Comparison of ENCODE assay signal across 21 cellular contexts in the genomic region with DNA sequence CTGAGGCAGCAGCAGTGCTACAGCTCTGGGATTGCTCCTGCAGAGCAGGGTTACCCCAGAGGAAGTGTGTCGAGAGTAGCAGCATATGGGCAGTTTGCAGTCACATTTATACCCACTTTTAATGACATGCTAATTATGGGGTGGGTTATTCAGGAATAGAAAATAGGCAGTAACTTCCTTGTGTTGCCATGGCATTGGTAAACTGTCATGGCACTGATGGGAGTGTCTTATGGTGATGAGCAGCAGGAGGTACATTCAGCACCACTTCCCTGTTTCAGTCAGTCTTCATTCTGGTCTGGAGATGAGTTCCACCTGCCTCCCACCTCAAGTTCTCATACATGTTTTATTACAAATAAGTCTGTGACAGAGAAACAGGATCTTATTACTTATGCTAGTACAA. TPM values are rescaled to one million over a fixed set of nuclear protein-coding genes. Genes with fewer than 3 reads are reported as not detected.
A peak's percentile ranks its signal among the peaks of the same experiment; 100 is the strongest.
DNase-seq lines count a peak whose midpoint lies in the region; ATAC-seq and TF ChIP-seq lines count a peak whose summit lies in the region.
"Had no signal": no experiment of that assay in that cellular context is flagged by ENCODE, and none has a peak within 500 bp of the region (broad histone marks: within the 10 kb centered on the region; RNA-seq: fewer than 3 reads in every experiment).

No MANE protein-coding gene starts in this region.

- H3K27me3 ChIP-seq in A673 (replicated peaks; ENCODE audit: insufficient read depth, low read depth, low read length, poor library complexity): no peaks in the 10 kb centered on the region
- H3K27me3 ChIP-seq: Peyer's patch had no signal

- no peaks in the 10 kb centered on the region for H3K9me3 Mint-ChIP-seq in activated B cell treated with CpG ODN at 0.5 μM for 24 hours
- H3K9me3 Mint-ChIP-seq in activated CD4-positive, alpha-beta memory T cell treated with anti-CD3 and anti-CD28 coated beads, Interleukin-2, amount 10 ng/mL, durations not matched to agents 7 days and 5 days: no peaks in the 10 kb centered on the region
- H3K9me3 Mint-ChIP-seq: activated CD4-positive, alpha-beta T cell treated with anti-CD3 and anti-CD28 coated beads, Interleukin-2, amount 10 ng/mL, durations not matched to agents 24 days and 14 days; activated naive CD4-positive, alpha-beta T cell treated with anti-CD3 and anti-CD28 coated beads, Interleukin-2, amount 10 ng/mL, durations not matched to agents 7 days and 5 days; stimulated activated naive CD8-positive, alpha-beta T cell treated with anti-CD3 and anti-CD28 coated beads, Interleukin-15, Interleukin-2, amounts not matched to agents 100 ng/mL and 50 ng/mL, for 24 hours had no signal

- DNase-seq in A673 (ENCODE audit: low spot score) (peak; percentile 4), NCI-H146 treated with DMSO at 0.1 percent for 48 hours (lab: John Stamatoyannopoulos, UW; ENCODE audit: unreplicated experiment) (peak; percentile 0), activated B cell treated with CpG ODN at 0.5 μM for 24 hours (no peak)
- DNase-seq in stimulated activated CD4-positive, alpha-beta T cell treated with anti-CD3 and anti-CD28 coated beads, Interleukin-4, amount 100 ng/mL, for 24 hours: no peak
- no peak for DNase-seq in activated CD4-positive, alpha-beta memory T cell treated with anti-CD3 and anti-CD28 coated beads, Interleukin-2, amount 10 ng/mL, durations not matched to agents 7 days and 5 days
- DNase-seq: activated CD4-positive, alpha-beta T cell treated with anti-CD3 and anti-CD28 coated beads, Interleukin-2, amount 10 ng/mL, durations not matched to agents 24 days and 14 days; activated naive CD4-positive, alpha-beta T cell treated with anti-CD3 and anti-CD28 coated beads, Interleukin-2, amount 10 ng/mL, durations not matched to agents 7 days and 5 days; C1 segment of cervical spinal cord; hippocampal formation; kidney; NCI-H187 treated with DMSO at 0.1 percent for 48 hours; NCI-H510A treated with DMSO at 0.1 percent for 48 hours; retina; stimulated activated CD4-positive, alpha-beta T cell treated with anti-CD3 and anti-CD28 coated beads, Interleukin-15, amount 100 ng/mL, for 24 hours had no signal

- H3K4me1 Mint-ChIP-seq in activated B cell treated with CpG ODN at 0.5 μM for 24 hours: peaks cover 36% of the 10 kb centered on the region
- H3K4me1 Mint-ChIP-seq in activated CD4-positive, alpha-beta memory T cell treated with anti-CD3 and anti-CD28 coated beads, Interleukin-2, amount 10 ng/mL, durations not matched to agents 7 days and 5 days: no peaks in the 10 kb centered on the region
- H3K4me1 Mint-ChIP-seq: activated CD4-positive, alpha-beta T cell treated with anti-CD3 and anti-CD28 coated beads, Interleukin-2, amount 10 ng/mL, durations not matched to agents 24 days and 14 days; activated naive CD4-positive, alpha-beta T cell treated with anti-CD3 and anti-CD28 coated beads, Interleukin-2, amount 10 ng/mL, durations not matched to agents 7 days and 5 days had no signal

- H3K36me3 ChIP-seq in A673 (ENCODE audit: insufficient read depth, low read length, poor library complexity, severe bottlenecking): no peaks in the 10 kb centered on the region
- H3K36me3 ChIP-seq: Peyer's patch had no signal

- no peaks in the 10 kb centered on the region for H3K36me3 Mint-ChIP-seq in activated B cell treated with CpG ODN at 0.5 μM for 24 hours (ENCODE audit: low read depth)
- H3K36me3 Mint-ChIP-seq in activated CD4-positive, alpha-beta memory T cell treated with anti-CD3 and anti-CD28 coated beads, Interleukin-2, amount 10 ng/mL, durations not matched to agents 7 days and 5 days (ENCODE audit: low read depth): no peaks in the 10 kb centered on the region
- H3K36me3 Mint-ChIP-seq: activated naive CD4-positive, alpha-beta T cell treated with anti-CD3 and anti-CD28 coated beads, Interleukin-2, amount 10 ng/mL, durations not matched to agents 7 days and 5 days had no signal

- H3K4me3 Mint-ChIP-seq in activated B cell treated with CpG ODN at 0.5 μM for 24 hours: peak overlapping the region; percentile 53
- H3K4me3 Mint-ChIP-seq in activated CD4-positive, alpha-beta memory T cell treated with anti-CD3 and anti-CD28 coated beads, Interleukin-2, amount 10 ng/mL, durations not matched to agents 7 days and 5 days: no peak overlapping the region
- H3K4me3 Mint-ChIP-seq: activated CD4-positive, alpha-beta T cell treated with anti-CD3 and anti-CD28 coated beads, Interleukin-2, amount 10 ng/mL, durations not matched to agents 24 days and 14 days; activated naive CD4-positive, alpha-beta T cell treated with anti-CD3 and anti-CD28 coated beads, Interleukin-2, amount 10 ng/mL, durations not matched to agents 7 days and 5 days; stimulated activated naive CD8-positive, alpha-beta T cell treated with anti-CD3 and anti-CD28 coated beads, Interleukin-15, Interleukin-2, amounts not matched to agents 100 ng/mL and 50 ng/mL, for 24 hours; type B pancreatic cell had no signal

- intact Hi-C loops in A673 (cut with micrococcal nuclease; ENCODE audit: unreplicated experiment): no loop called here
- intact Hi-C loops in activated B cell treated with CpG ODN at 0.5 μM for 24 hours (cut with micrococcal nuclease): no loop called here

- no TSS peak for BruUV-seq in A673 (replicated peaks; lab: Mats Ljungman, UMichigan)

- CTCF ChIA-PET in A673 (lab: Charles Lee): no interaction called here
- CTCF ChIA-PET in activated B cell treated with CpG ODN at 0.5 μM for 24 hours (lab: Charles Lee): interaction anchor here (1.3 kb wide), 1 partner anchor 29 kb away, joined by 3 read pairs; no protein-coding TSS in a partner anchor
- CTCF ChIA-PET in activated CD4-positive, alpha-beta memory T cell treated with anti-CD3 and anti-CD28 coated beads, Interleukin-2, amount 10 ng/mL, durations not matched to agents 7 days and 5 days (lab: Charles Lee): no interaction called here

- TF ChIP-seq CTCF in A673 (conservative IDR thresholded peaks at IDR 0.05; ENCODE audit: low read depth, low read length) (no peak), activated B cell treated with CpG ODN at 0.5 μM for 24 hours (IDR thresholded peaks at IDR 0.05) (no peak)

- POLR2A ChIA-PET in A673 (lab: Charles Lee; ENCODE audit: low non-redundant PET): no interaction called here
- POLR2A ChIA-PET in activated B cell treated with CpG ODN at 0.5 μM for 24 hours (lab: Charles Lee): no interaction called here
- POLR2A ChIA-PET in activated CD4-positive, alpha-beta memory T cell treated with anti-CD3 and anti-CD28 coated beads, Interleukin-2, amount 10 ng/mL, durations not matched to agents 7 days and 5 days (lab: Charles Lee): no interaction called here

- peak; percentile 40 for ATAC-seq in GM21717 (IDR thresholded peaks at IDR 0.05; ENCODE audit: unreplicated experiment)
- peak; percentile 58 for ATAC-seq in activated B cell treated with CpG ODN at 0.5 μM for 24 hours (ENCODE audit: low read depth)
- no peak for ATAC-seq in HG03520 (IDR thresholded peaks at IDR 0.05; ENCODE audit: unreplicated experiment)
- no peak for ATAC-seq in HG03565 (IDR thresholded peaks at IDR 0.05; ENCODE audit: unreplicated experiment)

- H3K27me3 Mint-ChIP-seq in activated B cell treated with CpG ODN at 0.5 μM for 24 hours: no peaks in the 10 kb centered on the region
- H3K27me3 Mint-ChIP-seq in activated CD4-positive, alpha-beta memory T cell treated with anti-CD3 and anti-CD28 coated beads, Interleukin-2, amount 10 ng/mL, durations not matched to agents 7 days and 5 days: peaks cover 13% of the 10 kb centered on the region
- H3K27me3 Mint-ChIP-seq: activated naive CD4-positive, alpha-beta T cell treated with anti-CD3 and anti-CD28 coated beads, Interleukin-2, amount 10 ng/mL, durations not matched to agents 7 days and 5 days had no signal

- H3K4me3 ChIP-seq in A673 (ENCODE audit: low read depth, low read length, poor library complexity, severe bottlenecking): no peak overlapping the region
- H3K4me3 ChIP-seq: Peyer's patch had no signal

- H3K27ac Mint-ChIP-seq in activated B cell treated with CpG ODN at 0.5 μM for 24 hours: peak overlapping the region; percentile 83
- no peak overlapping the region for H3K27ac Mint-ChIP-seq in activated CD4-positive, alpha-beta memory T cell treated with anti-CD3 and anti-CD28 coated beads, Interleukin-2, amount 10 ng/mL, durations not matched to agents 7 days and 5 days
- H3K27ac Mint-ChIP-seq: activated CD4-positive, alpha-beta T cell treated with anti-CD3 and anti-CD28 coated beads, Interleukin-2, amount 10 ng/mL, durations not matched to agents 24 days and 14 days; activated naive CD4-positive, alpha-beta T cell treated with anti-CD3 and anti-CD28 coated beads, Interleukin-2, amount 10 ng/mL, durations not matched to agents 7 days and 5 days; stimulated activated naive CD8-positive, alpha-beta T cell treated with anti-CD3 and anti-CD28 coated beads, Interleukin-15, Interleukin-2, amounts not matched to agents 100 ng/mL and 50 ng/mL, for 24 hours; type B pancreatic cell had no signal

- no peak overlapping the region for H3K27ac ChIP-seq in A673 (ENCODE audit: low read depth, low read length, poor library complexity, severe bottlenecking)
- H3K27ac ChIP-seq: Peyer's patch had no signal

- no peaks in the 10 kb centered on the region for H3K9me3 ChIP-seq in A673 (ENCODE audit: low read depth, low read length, poor library complexity, severe bottlenecking)
- H3K9me3 ChIP-seq: Peyer's patch had no signal

- H3K4me1 ChIP-seq in A673 (ENCODE audit: insufficient read depth, low read length, poor library complexity, severe bottlenecking): peaks cover 4% of the 10 kb centered on the region
- H3K4me1 ChIP-seq: Peyer's patch had no signal

RNA-seq across cellular contexts. Expression of a gene that starts 38.5 kb away (rescaled TPM):
- total RNA-seq in A673 (2021) (4.9 and 6.7 TPM in 2 replicates), activated B cell treated with CpG ODN at 0.5 μM for 24 hours (3.4 and 3.5 TPM in 2 replicates)
- total RNA-seq in activated CD4-positive, alpha-beta memory T cell treated with anti-CD3 and anti-CD28 coated beads, Interleukin-2, amount 10 ng/mL, durations not matched to agents 7 days and 5 days: under 1 TPM; 0.05 to 0.08 TPM
- total RNA-seq: activated CD4-positive, alpha-beta T cell treated with anti-CD3 and anti-CD28 coated beads, Interleukin-2, amount 10 ng/mL, durations not matched to agents 24 days and 14 days; HT-29 had no signal

Comparison
In these comparisons a context has a peak if more than half of its experiments do, and no peak if none do; other contexts are left out.
1. DNase-seq: peak in A673 (single experiment) and NCI-H146 treated with DMSO at 0.1 percent for 48 hours (single experiment); none in activated B cell treated with CpG ODN at 0.5 μM for 24 hours (single experiment), stimulated activated CD4-positive, alpha-beta T cell treated with anti-CD3 and anti-CD28 coated beads, Interleukin-4, amount 100 ng/mL, for 24 hours (single experiment) and activated CD4-positive, alpha-beta memory T cell treated with anti-CD3 and anti-CD28 coated beads, Interleukin-2, amount 10 ng/mL, durations not matched to agents 7 days and 5 days (single experiment).
2. ATAC-seq: peak in GM21717 (single experiment) and activated B cell treated with CpG ODN at 0.5 μM for 24 hours (single experiment); none in HG03520 (single experiment) and HG03565 (single experiment).